ENCODE assay signal across 22 cellular contexts in the genomic region with DNA sequence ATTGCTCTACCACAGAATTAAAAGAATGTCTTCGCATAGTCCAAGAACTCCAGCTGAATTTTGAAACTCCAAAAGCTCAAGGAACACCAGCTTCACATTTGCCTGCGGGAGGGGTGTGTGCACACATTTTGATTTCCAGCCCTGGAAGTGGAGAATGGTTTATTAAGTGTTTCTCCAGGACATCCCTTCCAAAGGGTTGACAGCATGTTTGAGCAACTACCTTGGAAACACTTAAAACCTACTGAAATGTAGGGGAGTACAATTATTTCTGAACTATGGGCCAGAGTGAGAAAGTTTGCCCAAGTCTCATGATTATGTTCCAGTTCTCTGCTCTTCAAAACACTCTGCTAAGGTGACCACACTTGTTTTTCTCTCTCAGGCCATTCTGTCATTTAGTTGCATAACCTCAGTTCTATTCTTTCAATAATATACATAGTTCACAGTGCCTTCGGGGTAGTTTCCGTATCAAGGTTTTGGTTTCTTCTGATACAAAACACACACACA. TPM values are rescaled to one million over a fixed set of nuclear protein-coding genes. Genes with fewer than 3 reads are reported as not detected.
DNase-seq lines count a peak whose midpoint lies in the region; ATAC-seq, FAIRE-seq and TF ChIP-seq lines count a peak whose summit lies in the region.
"Had no signal": no experiment of that assay in that cellular context is flagged by ENCODE, and none has a peak within 500 bp of the region (broad histone marks: within the 10 kb centered on the region; RNA-seq: fewer than 3 reads in every experiment).

No MANE protein-coding gene starts in this region.

- BruUV-seq in GM12878 (replicated peaks; lab: Mats Ljungman, UMichigan) = no TSS peak

- H3K4me1 ChIP-seq in GM12878 (ENCODE audit: control insufficient read depth, insufficient read depth, low read length) (no peaks in the 10 kb centered on the region), neutrophil (ENCODE audit: control insufficient read depth in 1 of 2, insufficient read depth in 1 of 2, low read depth in 1 of 2, low read length in 1 of 2) (peaks cover 18 to 31% of the 10 kb centered on the region in 2 experiments), smooth muscle cell (ENCODE audit: low read depth) (no peaks in the 10 kb centered on the region)
- H3K4me1 ChIP-seq: BLaER1, left ventricle myocardium inferior, right atrium auricular region had no signal

- H3K4me2 ChIP-seq in GM12878 (ENCODE audit: control insufficient read depth, insufficient read depth) (no peak overlapping the region), smooth muscle cell (no peak overlapping the region)
- H3K4me2 ChIP-seq: BLaER1 had no signal

- SMC1A ChIA-PET in GM12878 (lab: Charles Lee; ENCODE audit: uncharacterized antibody, unreplicated experiment) = no interaction called here

- H4K20me1 ChIP-seq in GM12878 (ENCODE audit: control insufficient read depth, insufficient read depth) = no peaks in the 10 kb centered on the region
- H4K20me1 ChIP-seq in smooth muscle cell (ENCODE audit: low read depth) = no peaks in the 10 kb centered on the region
- H4K20me1 ChIP-seq: BLaER1 had no signal

- H3K79me2 ChIP-seq in GM12878 (ENCODE audit: control insufficient read depth, insufficient read depth, low read length) (no peaks in the 10 kb centered on the region), smooth muscle cell (ENCODE audit: low read depth) (no peaks in the 10 kb centered on the region)

- no peak overlapping the region for H3K9ac ChIP-seq in GM12878 (ENCODE audit: control insufficient read depth, insufficient read depth, low read length)
- no peak overlapping the region for H3K9ac ChIP-seq in smooth muscle cell (ENCODE audit: low read depth)
- H3K9ac ChIP-seq: BLaER1 had no signal

- POLR2A ChIA-PET in GM12878 (lab: Charles Lee) = no interaction called here

- H2AFZ ChIP-seq in GM12878 (ENCODE audit: control insufficient read depth, low read depth, low read length) (no peak overlapping the region), smooth muscle cell (ENCODE audit: low read depth) (no peak overlapping the region)

- RAD21 ChIA-PET in GM12878 (lab: Charles Lee; ENCODE audit: unreplicated experiment) = no interaction called here

- H3K27ac ChIP-seq in GM12878 (ENCODE audit: control insufficient read depth, insufficient read depth) (no peak overlapping the region), neutrophil (peak overlapping the region; percentile 56), smooth muscle cell (ENCODE audit: low read depth) (no peak overlapping the region)
- H3K27ac ChIP-seq: BLaER1, left ventricle myocardium inferior, right atrium auricular region had no signal

- FAIRE-seq in GM19239 (lab: Jason Lieb, UNC) (peak; percentile 28), GM12878 (lab: Jason Lieb, UNC) (no peak)
- FAIRE-seq: TTC549, urothelium cell line had no signal

- H3K27me3 ChIP-seq in GM12878 (replicated peaks in 1 of 2; ENCODE audit: control insufficient read depth in 2 of 2, insufficient read depth in 2 of 2, low read length in 1 of 2) (no peaks in the 10 kb centered on the region), neutrophil (no peaks in the 10 kb centered on the region), smooth muscle cell (ENCODE audit: low read depth) (no peaks in the 10 kb centered on the region)
- H3K27me3 ChIP-seq: BLaER1, right atrium auricular region had no signal

- peak; percentile 15 for DNase-seq in Ammon's horn (ENCODE audit: low spot score)
- DNase-seq in GM19239 (ENCODE audit: insufficient read length, low spot score) = no peak
- no peak for DNase-seq in GM12878 (ENCODE audit: low read depth, low spot score)
- no peak for DNase-seq in superior temporal gyrus (ENCODE audit: extremely low spot score)
- no peak for DNase-seq in smooth muscle cell (lab: John Stamatoyannopoulos, UW; ENCODE audit: unreplicated experiment)
- no peak for DNase-seq in NCI-H2107 (lab: John Stamatoyannopoulos, UW)
- DNase-seq: activated CD4-positive, alpha-beta T cell treated with anti-CD3 and anti-CD28 coated beads for 4 hours; activated CD8-positive, alpha-beta memory T cell treated with anti-CD3 and anti-CD28 coated beads, Interleukin-2, amount 10 ng/mL, durations not matched to agents 7 days and 5 days; activated naive CD8-positive, alpha-beta T cell treated with anti-CD3 and anti-CD28 coated beads, Interleukin-2, amount 10 ng/mL, durations not matched to agents 7 days and 5 days; cortex of kidney; left ventricle myocardium inferior; NCI-H524 treated with DMSO at 0.1 percent for 48 hours; stimulated activated CD4-positive, alpha-beta T cell treated with anti-CD3 and anti-CD28 coated beads, Interleukin-12 subunit alpha, Interleukin-12 subunit beta, amount 100 ng/mL, for 4 hours had no signal

- in situ Hi-C loops in GM12878 (cut with MboI) = no loop called here

- no peaks in the 10 kb centered on the region for H3K36me3 ChIP-seq in GM12878 (ENCODE audit: control insufficient read depth in 2 of 2, insufficient read depth in 2 of 2, low read length in 1 of 2)
- peaks cover 24% of the 10 kb centered on the region for H3K36me3 ChIP-seq in neutrophil
- peaks cover 1% of the 10 kb centered on the region for H3K36me3 ChIP-seq in smooth muscle cell (ENCODE audit: low read depth)
- H3K36me3 ChIP-seq: BLaER1, left ventricle myocardium inferior, right atrium auricular region had no signal

- no peak for TF ChIP-seq POLR2A in GM12878 (IDR thresholded peaks at IDR 0.05; ENCODE audit: low read depth, low read length)

- H3K4me3 ChIP-seq in GM12878 (no peak overlapping the region), neutrophil (ENCODE audit: low read depth in 1 of 2, low read length in 1 of 2) (no peak overlapping the region), smooth muscle cell (no peak overlapping the region)
- H3K4me3 ChIP-seq: BLaER1, left ventricle myocardium inferior, right atrium auricular region had no signal

- TF ChIP-seq EP300 in GM12878 (IDR thresholded peaks at IDR 0.05; ENCODE audit: borderline replicate concordance in 1 of 2, control insufficient read depth in 1 of 2, low read depth in 2 of 2, low read length in 2 of 2) = no peak

- TF ChIP-seq RAD21 in GM12878 (IDR thresholded peaks at IDR 0.05; ENCODE audit: insufficient read depth, low read depth, low read length) = no peak

- H3F3A ChIP-seq in smooth muscle cell (ENCODE audit: low read depth) = no peaks in the 10 kb centered on the region

- CTCF ChIA-PET in GM12878 (lab: Yijun Ruan, JAX) = no interaction called here

- 85% methylated on average over 4 of the region's 4 CpGs for WGBS in GM12878 (ENCODE audit: insufficient coverage, insufficient replicate concordance, low lambda C conversion rate, missing lambda C conversion rate)
- WGBS in smooth muscle cell (ENCODE audit: low lambda C conversion rate) = 96% methylated on average over 4 of the region's 4 CpGs

- intact Hi-C loops in GM12878 (cut with micrococcal nuclease; ENCODE audit: unreplicated experiment) = no loop called here

- TF ChIP-seq CTCF in GM12878 (IDR thresholded peaks at IDR 0.05 in 2 of 3, conservative IDR thresholded peaks at IDR 0.05 in 1 of 3; ENCODE audit: control insufficient read depth in 2 of 3, extremely low read depth in 1 of 3, insufficient read depth in 1 of 3, low read depth in 3 of 3, low read length in 3 of 3) = no peak
- TF ChIP-seq CTCF in neutrophil (IDR thresholded peaks at IDR 0.05) = no peak
- TF ChIP-seq CTCF in smooth muscle cell (IDR thresholded peaks at IDR 0.05; ENCODE audit: borderline replicate concordance, insufficient read depth, poor library complexity, severe bottlenecking) = no peak

- peak; percentile 66 for ATAC-seq in GM12878
- no peak for ATAC-seq in HG03039 (IDR thresholded peaks at IDR 0.05; ENCODE audit: unreplicated experiment)
- ATAC-seq: activated CD8-positive, alpha-beta memory T cell treated with anti-CD3 and anti-CD28 coated beads, Interleukin-2, amount 10 ng/mL, durations not matched to agents 7 days and 5 days; activated T-helper 17 cell treated with anti-CD3 and anti-CD28 coated beads, Interleukin-2, amount 50 U/mL, for 72 hours; HCT116 had no signal

- H3K9me3 ChIP-seq in GM12878 (replicated peaks; ENCODE audit: control insufficient read depth, insufficient read depth, low read length) (no peaks in the 10 kb centered on the region), neutrophil (no peaks in the 10 kb centered on the region), smooth muscle cell (replicated peaks; ENCODE audit: low read depth) (no peaks in the 10 kb centered on the region)
- H3K9me3 ChIP-seq: BLaER1, left ventricle myocardium inferior, right atrium auricular region had no signal

TF ChIP-seq in GM12878, 131 proteins besides CTCF, POLR2A, EP300 and RAD21 (continues in another document):
- TF ChIP-seq KAT2A (conservative IDR thresholded peaks at IDR 0.05; ENCODE audit: control insufficient read depth, low read depth, low read length) = no peak
- TF ChIP-seq, protein P1, sequence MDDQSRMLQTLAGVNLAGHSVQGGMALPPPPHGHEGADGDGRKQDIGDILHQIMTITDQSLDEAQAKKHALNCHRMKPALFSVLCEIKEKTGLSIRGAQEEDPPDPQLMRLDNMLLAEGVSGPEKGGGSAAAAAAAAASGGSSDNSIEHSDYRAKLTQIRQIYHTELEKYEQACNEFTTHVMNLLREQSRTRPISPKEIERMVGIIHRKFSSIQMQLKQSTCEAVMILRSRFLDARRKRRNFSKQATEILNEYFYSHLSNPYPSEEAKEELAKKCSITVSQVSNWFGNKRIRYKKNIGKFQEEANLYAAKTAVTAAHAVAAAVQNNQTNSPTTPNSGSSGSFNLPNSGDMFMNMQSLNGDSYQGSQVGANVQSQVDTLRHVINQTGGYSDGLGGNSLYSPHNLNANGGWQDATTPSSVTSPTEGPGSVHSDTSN (IDR thresholded peaks at IDR 0.05; ENCODE audit: insufficient replicate concordance, low read depth, low read length) = no peak

RNA-seq across cellular contexts. Expression of a gene that starts 7.9 kb away (rescaled TPM):
- not detected in 2 replicates for total RNA-seq in GM12878 (2013; cell fraction: nucleolus; rRNA removed)
- total RNA-seq in GM12878 (2014; rRNA removed) (not detected in 2 replicates), GM12878 (2014; rRNA removed; fragmentation: Illumina TruSeq; extraction: Trizol) (not detected in 2 replicates), GM12878 (2021) (not detected in 2 replicates), smooth muscle cell (32.5 and 36.6 TPM in 2 replicates)
- not detected for polyA plus RNA-seq in GM12878 (2011; ENCODE audit: low read depth)
- polyA plus RNA-seq in GM12878 (2011; rRNA removed) (0.41 and 0.66 TPM in 2 replicates), GM12878 (2014; fragmentation: Illumina TruSeq; extraction: Trizol) (not detected in 2 replicates), GM12878 (2014; fragmentation: Nextera tagmentation; extraction: Ambion mirVana) (under 1 TPM in 1 of 2 experiments, not detected in 1; 0.05 TPM), GM12878 (2014; rRNA removed) (0.61 TPM in 1 of 2 replicates, not detected in the other), GM12878 (2016; fragmentation: Nextera tagmentation; extraction: Ambion mirVana) (not detected), smooth muscle cell (27.0 and 35.8 TPM in 2 replicates)
- 0.22 and 0.50 TPM in 2 replicates for polyA plus RNA-seq in GM12878 (2011; cell fraction: cytosol; rRNA removed)
- 0.20 and 0.25 TPM in 2 replicates for polyA plus RNA-seq in GM12878 (2011; cell fraction: nucleus; rRNA removed)
- not detected in 2 replicates for polyA plus RNA-seq in GM12878 (2012)
- polyA minus RNA-seq in GM12878 (2011; rRNA and poly(A)+ RNA removed) = 0.41 and 0.88 TPM in 2 replicates
- polyA minus RNA-seq in GM12878 (2011; cell fraction: cytosol; rRNA and poly(A)+ RNA removed) = not detected in 2 replicates
- polyA minus RNA-seq in GM12878 (2011; cell fraction: nucleus; rRNA and poly(A)+ RNA removed) = 0.96 TPM in 1 of 2 replicates, not detected in the other
- total RNA-seq: activated CD8-positive, alpha-beta memory T cell treated with anti-CD3 and anti-CD28 coated beads, Interleukin-2, amount 10 ng/mL, durations not matched to agents 7 days and 5 days; activated naive CD8-positive, alpha-beta T cell treated with anti-CD3 and anti-CD28 coated beads, Interleukin-2, amount 10 ng/mL, durations not matched to agents 7 days and 5 days; activated T-helper 17 cell treated with anti-CD3 and anti-CD28 coated beads, Interleukin-2, amount 50 U/mL, for 72 hours; G401 had no signal

Comparison
In these comparisons a context has a peak if more than half of its experiments do, and no peak if none do; other contexts are left out.
1. RNA of a gene that starts 7.9 kb away (total RNA-seq): 32.5 to 36.6 TPM in smooth muscle cell; not detected in GM12878; every median in the first group is over 10 times any median in the second.